ENCODE assay signal across 25 cellular contexts in genomic region chr10:96663794-96664193, GRCh38. TPM values are rescaled to one million over a fixed set of nuclear protein-coding genes. Genes with fewer than 3 reads are reported as not detected.
"Had no signal": no experiment of that assay in that cellular context is flagged by ENCODE, and none has a peak within 500 bp of the region (broad histone marks: within the 10 kb centered on the region; RNA-seq: fewer than 3 reads in every experiment).

No MANE protein-coding gene starts in this region.

- H3K4me3 Mint-ChIP-seq: activated CD4-positive, alpha-beta memory T cell treated with anti-CD3 and anti-CD28 coated beads for 36 hours; activated naive CD8-positive, alpha-beta T cell treated with anti-CD3 and anti-CD28 coated beads for 36 hours; activated T-helper 17 cell treated with anti-CD3 and anti-CD28 coated beads, Interleukin-2, amount 50 U/mL, for 72 hours; brain; mesothelial cell of epicardium; neural crest cell; stimulated activated naive CD8-positive, alpha-beta T cell treated with anti-CD3 and anti-CD28 coated beads, Interleukin-15, Interleukin-2, amounts not matched to agents 100 ng/mL and 50 ng/mL, for 24 hours had no signal

- H3K27me3 Mint-ChIP-seq: activated CD4-positive, alpha-beta memory T cell treated with anti-CD3 and anti-CD28 coated beads for 36 hours; activated naive CD8-positive, alpha-beta T cell treated with anti-CD3 and anti-CD28 coated beads for 36 hours; activated T-helper 17 cell treated with anti-CD3 and anti-CD28 coated beads, Interleukin-2, amount 50 U/mL, for 72 hours; stimulated activated naive CD8-positive, alpha-beta T cell treated with anti-CD3 and anti-CD28 coated beads, Interleukin-15, Interleukin-2, amounts not matched to agents 100 ng/mL and 50 ng/mL, for 24 hours had no signal

- H3K9me3 ChIP-seq: colonic mucosa, ovary, suprapubic skin, vagina had no signal

- H3K4me1 Mint-ChIP-seq: activated T-helper 17 cell treated with anti-CD3 and anti-CD28 coated beads, Interleukin-2, amount 50 U/mL, for 72 hours; brain; mesothelial cell of epicardium had no signal

- H3K4me3 ChIP-seq: colonic mucosa, ovary, suprapubic skin, vagina had no signal

- H3K9me3 Mint-ChIP-seq: activated CD4-positive, alpha-beta memory T cell treated with anti-CD3 and anti-CD28 coated beads for 36 hours; activated naive CD8-positive, alpha-beta T cell treated with anti-CD3 and anti-CD28 coated beads for 36 hours; activated T-helper 17 cell treated with anti-CD3 and anti-CD28 coated beads, Interleukin-2, amount 50 U/mL, for 72 hours; mesothelial cell of epicardium; neural crest cell; stimulated activated naive CD8-positive, alpha-beta T cell treated with anti-CD3 and anti-CD28 coated beads, Interleukin-15, Interleukin-2, amounts not matched to agents 100 ng/mL and 50 ng/mL, for 24 hours had no signal

- H3K4me1 ChIP-seq: colonic mucosa, suprapubic skin, vagina had no signal

- H3K27me3 ChIP-seq: colonic mucosa, ovary, suprapubic skin, vagina had no signal

- H3K27ac Mint-ChIP-seq: activated CD4-positive, alpha-beta memory T cell treated with anti-CD3 and anti-CD28 coated beads for 36 hours; activated naive CD8-positive, alpha-beta T cell treated with anti-CD3 and anti-CD28 coated beads for 36 hours; activated T-helper 17 cell treated with anti-CD3 and anti-CD28 coated beads, Interleukin-2, amount 50 U/mL, for 72 hours; brain; mesothelial cell of epicardium; stimulated activated naive CD8-positive, alpha-beta T cell treated with anti-CD3 and anti-CD28 coated beads, Interleukin-15, Interleukin-2, amounts not matched to agents 100 ng/mL and 50 ng/mL, for 24 hours had no signal

- H3K27ac ChIP-seq: colonic mucosa, ovary, suprapubic skin, vagina, VCaP had no signal

- ATAC-seq: sciatic nerve had no signal

- H3K36me3 Mint-ChIP-seq: activated CD4-positive, alpha-beta memory T cell treated with anti-CD3 and anti-CD28 coated beads for 36 hours; activated naive CD8-positive, alpha-beta T cell treated with anti-CD3 and anti-CD28 coated beads for 36 hours; brain; mesothelial cell of epicardium had no signal

- DNase-seq: activated CD4-positive, alpha-beta memory T cell treated with anti-CD3 and anti-CD28 coated beads for 36 hours; activated naive CD4-positive, alpha-beta T cell; activated naive CD8-positive, alpha-beta T cell treated with anti-CD3 and anti-CD28 coated beads for 36 hours; amygdala; central memory CD4-positive, alpha-beta T cell; colonic mucosa; erythroblast; foreskin melanocyte; glutamatergic neuron; hypothalamus; stimulated activated CD8-positive, alpha-beta memory T cell treated with anti-CD3 and anti-CD28 coated beads, Interleukin-4, amount 100 ng/mL, for 48 hours; SW 1271; T-helper 2 cell had no signal

- H3K36me3 ChIP-seq: colonic mucosa, ovary, suprapubic skin, vagina had no signal

RNA-seq across cellular contexts. Expression of gene PIK3AP1, which starts 56.5 kb away (rescaled TPM):
- total RNA-seq: lung microvascular endothelial cell had no signal
- polyA plus RNA-seq: keratinocyte had no signal
